Comparison of ENCODE assay signal across 8 cellular contexts in genomic region chr1:144076646-144077045, GRCh38.
DNase-seq lines count a peak whose midpoint lies in the region; ATAC-seq and TF ChIP-seq lines count a peak whose summit lies in the region.
"Not testable (repeated sequence)": the region's sequence is repeated elsewhere in the genome, so short reads cannot be mapped to it uniquely, and the experiment has no call there.

No MANE protein-coding gene starts in this region.

- not testable (repeated sequence) for ATAC-seq in Right ventricle myocardium inferior

- not testable (repeated sequence) for TF ChIP-seq CTCF in BE2C (IDR thresholded peaks at IDR 0.05; ENCODE audit: low read depth, low read length); chondrocyte (IDR thresholded peaks at IDR 0.05); smooth muscle cell (IDR thresholded peaks at IDR 0.05; ENCODE audit: borderline replicate concordance, insufficient read depth, poor library complexity, severe bottlenecking)

- H3K9me3 ChIP-seq in BE2C; smooth muscle cell (replicated peaks; ENCODE audit: low read depth): not testable (repeated sequence)

- intact Hi-C loops in Right ventricle myocardium inferior (cut with DNase I), result not testable (repeated sequence)

- H3K4me2 ChIP-seq in smooth muscle cell, result peak overlapping the region; percentile 76

- peak; percentile 13 for DNase-seq in BE2C
- DNase-seq in T-helper 2 cell treated with Interferon-gamma antibody and Interleukin-4, amounts not matched to agents 5 μg/mL and 100 μg/mL, for 36 hours (ENCODE audit: low spot score), result peak; percentile 9
- DNase-seq in activated T-helper 9 cell treated with anti-CD3 and anti-CD28 coated beads, Interleukin-2, amount 50 U/mL, for 16 hours (ENCODE audit: low read depth), result peak; percentile 25
- DNase-seq in chondrocyte (ENCODE audit: low spot score); smooth muscle cell (lab: John Stamatoyannopoulos, UW; ENCODE audit: unreplicated experiment): not testable (repeated sequence)
- DNase-seq in Right ventricle myocardium inferior (ENCODE audit: missing footprints), result peak; percentile 17
- peak; percentile 1 for DNase-seq in medulla oblongata (ENCODE audit: extremely low spot score)

- H3K9me3 Mint-ChIP-seq in T-helper 2 cell treated with Interferon-gamma antibody and Interleukin-4, amounts not matched to agents 5 μg/mL and 100 μg/mL, for 36 hours; chondrocyte (ENCODE audit: low read depth): not testable (repeated sequence)

- not testable (repeated sequence) for H3K79me2 ChIP-seq in smooth muscle cell (ENCODE audit: low read depth)

- H3K9ac ChIP-seq in smooth muscle cell (ENCODE audit: low read depth), result not testable (repeated sequence)

- not testable (repeated sequence) for H2AFZ ChIP-seq in smooth muscle cell (ENCODE audit: low read depth)

- not testable (repeated sequence) for H3F3A ChIP-seq in smooth muscle cell (ENCODE audit: low read depth)

- not testable (repeated sequence) for H3K36me3 Mint-ChIP-seq in T-helper 2 cell treated with Interferon-gamma antibody and Interleukin-4, amounts not matched to agents 5 μg/mL and 100 μg/mL, for 36 hours (ENCODE audit: low read depth); chondrocyte (ENCODE audit: low read depth)

- WGBS in smooth muscle cell (ENCODE audit: low lambda C conversion rate), result 3% methylated on average over 17 of the region's 53 CpGs
- under 1% methylated on average over 51 of the region's 53 CpGs for WGBS in urinary bladder

- not testable (repeated sequence) for H3K4me1 Mint-ChIP-seq in T-helper 2 cell treated with Interferon-gamma antibody and Interleukin-4, amounts not matched to agents 5 μg/mL and 100 μg/mL, for 36 hours (ENCODE audit: low read depth); chondrocyte (ENCODE audit: low read depth)

- not testable (repeated sequence) for H3K27me3 Mint-ChIP-seq in T-helper 2 cell treated with Interferon-gamma antibody and Interleukin-4, amounts not matched to agents 5 μg/mL and 100 μg/mL, for 36 hours (ENCODE audit: low read depth); chondrocyte (ENCODE audit: low read depth)

- H3K27me3 ChIP-seq in BE2C; smooth muscle cell (ENCODE audit: low read depth): not testable (repeated sequence)

- H3K4me1 ChIP-seq in BE2C; smooth muscle cell (ENCODE audit: low read depth); urinary bladder (ENCODE audit: insufficient read depth): not testable (repeated sequence)

- H3K4me3 ChIP-seq in BE2C (ENCODE audit: low read depth, low read length), result not testable (repeated sequence)
- H3K4me3 ChIP-seq in smooth muscle cell (peak overlapping the region; percentile 77), urinary bladder (ENCODE audit: low read depth, low read length) (peak overlapping the region; percentile 40)

- not testable (repeated sequence) for H3K27ac Mint-ChIP-seq in T-helper 2 cell treated with Interferon-gamma antibody and Interleukin-4, amounts not matched to agents 5 μg/mL and 100 μg/mL, for 36 hours; chondrocyte (ENCODE audit: unreplicated experiment)

- H3K27ac ChIP-seq in smooth muscle cell (ENCODE audit: low read depth); urinary bladder (ENCODE audit: low read depth): not testable (repeated sequence)

- H3K36me3 ChIP-seq in BE2C; smooth muscle cell (ENCODE audit: low read depth); urinary bladder (ENCODE audit: insufficient read depth): not testable (repeated sequence)

- not testable (repeated sequence) for H4K20me1 ChIP-seq in smooth muscle cell (ENCODE audit: low read depth)

- not testable (repeated sequence) for H3K4me3 Mint-ChIP-seq in T-helper 2 cell treated with Interferon-gamma antibody and Interleukin-4, amounts not matched to agents 5 μg/mL and 100 μg/mL, for 36 hours
- H3K4me3 Mint-ChIP-seq in chondrocyte (ENCODE audit: unreplicated experiment), result peak overlapping the region; percentile 31
